In the genomic region with DNA sequence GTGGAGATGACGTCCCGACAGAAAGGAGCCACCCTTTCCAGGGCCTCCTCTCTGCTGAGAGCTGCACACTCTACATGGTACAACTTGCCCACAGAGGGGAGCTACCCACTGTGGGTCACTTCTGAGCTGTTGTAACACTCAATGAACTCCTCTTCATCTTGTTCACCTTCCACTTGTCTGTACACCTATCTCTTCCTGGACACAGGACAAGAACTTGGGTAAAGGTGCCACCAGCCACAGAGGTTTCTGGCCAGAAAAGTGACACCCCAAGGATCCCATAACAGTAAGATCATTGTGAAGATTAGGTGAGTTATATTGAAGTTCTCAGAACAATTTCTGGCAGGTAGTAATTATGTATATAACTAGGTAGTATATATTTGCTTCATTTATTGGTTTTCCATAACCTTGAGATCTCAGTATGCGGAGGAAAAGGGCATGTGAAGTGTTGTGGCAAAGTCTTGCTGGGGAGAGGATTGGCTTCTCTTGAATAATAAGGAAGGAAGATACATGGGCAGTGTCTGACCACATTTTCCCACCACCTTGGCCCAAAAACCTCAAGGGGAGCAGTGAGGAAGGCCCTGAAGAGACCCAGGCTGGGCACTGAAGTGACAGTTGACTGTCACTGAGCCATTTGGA, we compare ENCODE assay signal across 4 cellular contexts. TPM values are rescaled to one million over a fixed set of nuclear protein-coding genes. Genes with fewer than 3 reads are reported as not detected.
"Had no signal": no experiment of that assay in that cellular context is flagged by ENCODE, and none has a peak within 500 bp of the region (broad histone marks: within the 10 kb centered on the region; RNA-seq: fewer than 3 reads in every experiment).

No MANE protein-coding gene starts in this region.

- H3K4me3 ChIP-seq: GM12878 had no signal

- ATAC-seq: GM12878 had no signal

- DNase-seq: GDM1, GF-D8 had no signal

RNA-seq across cellular contexts. Expression of gene KRT76, which starts 34.2 kb away (rescaled TPM):
- total RNA-seq: G401, GM12878 had no signal
- polyA plus RNA-seq: GM12878 had no signal

RNA-seq across cellular contexts. Expression of gene KRT77, which starts 39.6 kb away (rescaled TPM):
- total RNA-seq: G401, GM12878 had no signal
- polyA plus RNA-seq: GM12878 had no signal

RNA-seq across cellular contexts. Expression of gene KRT3, which starts 53.0 kb away (rescaled TPM):
- total RNA-seq: G401, GM12878 had no signal
- polyA plus RNA-seq: GM12878 had no signal
